ENCODE assay signal across 17 cellular contexts in genomic region chr1:212118167-212118871, GRCh38.
DNase-seq lines count a peak whose midpoint lies in the region; ATAC-seq, FAIRE-seq and TF ChIP-seq lines count a peak whose summit lies in the region.
"Had no signal": no experiment of that assay in that cellular context is flagged by ENCODE, and none has a peak within 500 bp of the region (broad histone marks: within the 10 kb centered on the region; RNA-seq: fewer than 3 reads in every experiment).

No MANE protein-coding gene starts in this region.

- H3K36me3 Mint-ChIP-seq in T-helper 17 cell (ENCODE audit: low read depth) = peaks cover 3% of the 10 kb centered on the region
- H3K36me3 Mint-ChIP-seq: stimulated activated memory B cell treated with anti-CD40 and anti-IgM and Interleukin-4, amounts not matched to agents 10 μg/mL and 1 μg/mL and 100 μg/mL, for 72 hours had no signal

- CTCF ChIA-PET in HEK293 (lab: Yijun Ruan, JAX) = no interaction called here

- H3K4me1 Mint-ChIP-seq in T-helper 17 cell = peaks cover 8% of the 10 kb centered on the region
- H3K4me1 Mint-ChIP-seq: CD14-positive monocyte had no signal

- intact Hi-C loops in pancreas (cut with DNase I) = no loop called here

- no peaks in the 10 kb centered on the region for H3K4me1 ChIP-seq in HEK293 (ENCODE audit: control insufficient read depth, insufficient read depth, low read length)
- H3K4me1 ChIP-seq in pancreas = no peaks in the 10 kb centered on the region
- H3K4me1 ChIP-seq: vagina had no signal

- peak overlapping the region; percentile 66 for H3K27ac Mint-ChIP-seq in T-helper 17 cell
- H3K27ac Mint-ChIP-seq: stimulated activated memory B cell treated with anti-CD40 and anti-IgM and Interleukin-4, amounts not matched to agents 10 μg/mL and 1 μg/mL and 100 μg/mL, for 72 hours had no signal

- no peaks in the 10 kb centered on the region for H3K27me3 ChIP-seq in pancreas
- H3K27me3 ChIP-seq: vagina had no signal

- DNase-seq in T-helper 17 cell (no peak), fibroblast of pulmonary artery (ENCODE audit: low read depth) (peak; percentile 50), pancreas (peak in 1 of 6 donors; percentile 7), COLO668 (lab: John Stamatoyannopoulos, UW; ENCODE audit: unreplicated experiment) (no peak), GM12892 (ENCODE audit: insufficient read length) (no peak)
- DNase-seq: activated T-cell treated with anti-CD3 and anti-CD28 coated beads, Interleukin-2, amount 50 U/mL, for 1 hour; effector CD8-positive, alpha-beta T cell; GOT3; islet precursor cell; NCI-H1436; stimulated activated CD4-positive, alpha-beta T cell treated with anti-CD3 and anti-CD28 coated beads, Interleukin-4, amount 100 ng/mL, for 24 hours had no signal

- WGBS in pancreas, 2 donors = 51 to 64% methylated on average over 7 of the region's 7 CpGs

- H3K27ac ChIP-seq in HEK293 (ENCODE audit: extremely low read depth, low read depth, low read length) (no peak overlapping the region), pancreas (no peak overlapping the region)
- H3K27ac ChIP-seq: vagina had no signal

- H3K27me3 Mint-ChIP-seq in T-helper 17 cell = no peaks in the 10 kb centered on the region
- H3K27me3 Mint-ChIP-seq: stimulated activated memory B cell treated with anti-CD40 and anti-IgM and Interleukin-4, amounts not matched to agents 10 μg/mL and 1 μg/mL and 100 μg/mL, for 72 hours had no signal

- FAIRE-seq in pancreas (lab: Jason Lieb, UNC) = no peak
- FAIRE-seq in GM12892 (lab: Jason Lieb, UNC) = no peak
- FAIRE-seq: frontal cortex had no signal

- no peak for ATAC-seq in T-helper 17 cell
- peak in 3 of 4 donors; percentile 40 to 57 (median 56) for ATAC-seq in pancreas
- no peak for ATAC-seq in GM18909 (IDR thresholded peaks at IDR 0.05; ENCODE audit: poor library complexity, unreplicated experiment)

- H3K36me3 ChIP-seq in HEK293 (ENCODE audit: control insufficient read depth in 2 of 2, insufficient read depth in 1 of 2, low read length in 2 of 2) (no peaks in the 10 kb centered on the region), pancreas (no peaks in the 10 kb centered on the region)
- H3K36me3 ChIP-seq: vagina had no signal

- TF ChIP-seq CTCF in HEK293 (tag by site-specific recombination; IDR thresholded peaks at IDR 0.05) (no peak), fibroblast of pulmonary artery (IDR thresholded peaks at IDR 0.05; ENCODE audit: low read length, missing control alignments) (no peak), pancreas (IDR thresholded peaks at IDR 0.05) (no peak)

- no peak for TF ChIP-seq POLR2A in GM12892 (IDR thresholded peaks at IDR 0.05; ENCODE audit: low read depth, low read length)

- H3K9me3 ChIP-seq in HEK293 (ENCODE audit: control insufficient read depth, insufficient read depth, low read depth, low read length) = no peaks in the 10 kb centered on the region
- no peaks in the 10 kb centered on the region for H3K9me3 ChIP-seq in T-helper 17 cell (ENCODE audit: control insufficient read depth, low read length, poor library complexity, severe bottlenecking)
- H3K9me3 ChIP-seq in pancreas = no peaks in the 10 kb centered on the region
- H3K9me3 ChIP-seq: vagina had no signal

- POLR2A ChIA-PET in HEK293 (lab: Yijun Ruan, JAX) = interaction anchor here (0.6 kb wide), 1 partner anchor 18 kb away, joined by 4 read pairs; no protein-coding TSS in a partner anchor

- no peak overlapping the region for H3K4me3 Mint-ChIP-seq in T-helper 17 cell
- H3K4me3 Mint-ChIP-seq: CD14-positive monocyte; stimulated activated memory B cell treated with anti-CD40 and anti-IgM and Interleukin-4, amounts not matched to agents 10 μg/mL and 1 μg/mL and 100 μg/mL, for 72 hours had no signal

- H3K4me3 ChIP-seq in HEK293 (ENCODE audit: low read depth, low read length) (no peak overlapping the region), fibroblast of pulmonary artery (replicated peaks; ENCODE audit: low read depth, low read length) (no peak overlapping the region), pancreas (no peak overlapping the region)
- H3K4me3 ChIP-seq: vagina had no signal

TF ChIP-seq in HEK293, 187 proteins besides CTCF, POLR2A, EP300 and RAD21 (continues in another document):
- TF ChIP-seq IKZF3 (tag by site-specific recombination; IDR thresholded peaks at IDR 0.05) (0 out of 2 replicates have a peak, but pooled peaks have one; percentile 43), ZNF19 (tag by site-specific recombination; IDR thresholded peaks at IDR 0.05; ENCODE audit: low read depth) (no peak), ZNF366 (tag by site-specific recombination; conservative IDR thresholded peaks at IDR 0.05) (0 out of 2 replicates have a peak, but pooled peaks have one; percentile 25), ZBTB20 (tag by site-specific recombination; IDR thresholded peaks at IDR 0.05) (0 out of 2 replicates have a peak, but pooled peaks have one; percentile 20), PRDM10 (tag by site-specific recombination; IDR thresholded peaks at IDR 0.05) (0 out of 2 replicates have a peak, but pooled peaks have one; percentile 10), ZNF600 (tag by site-specific recombination; IDR thresholded peaks at IDR 0.05) (peak; percentile 54), ZNF423 (tag by site-specific recombination; IDR thresholded peaks at IDR 0.05) (0 out of 2 replicates have a peak, but pooled peaks have one; percentile 41), ZBTB17 (tag by site-specific recombination; IDR thresholded peaks at IDR 0.05) (peak; percentile 41), ZNF341 (tag by site-specific recombination; IDR thresholded peaks at IDR 0.05; ENCODE audit: low read depth) (no peak), ZNF692 (tag by site-specific recombination; IDR thresholded peaks at IDR 0.05) (peak; percentile 29; the same call in 1 of the 2 replicates), ZNF24 (tag by site-specific recombination; IDR thresholded peaks at IDR 0.05) (no peak), ZNF146 (tag by site-specific recombination; IDR thresholded peaks at IDR 0.05) (no peak), PRDM4 (tag by site-specific recombination; IDR thresholded peaks at IDR 0.05) (peak; percentile 95), GFI1B (tag by site-specific recombination; IDR thresholded peaks at IDR 0.05) (peak; percentile 86), FEZF1 (tag by site-specific recombination; IDR thresholded peaks at IDR 0.05) (0 out of 2 replicates have a peak, but pooled peaks have one; percentile 7), ZBTB48 (tag by site-specific recombination; IDR thresholded peaks at IDR 0.05) (0 out of 2 replicates have a peak, but pooled peaks have one; percentile 32), ZFP37 (tag by site-specific recombination; IDR thresholded peaks at IDR 0.05) (no peak)

Comparison
In these comparisons a context has a peak if more than half of its experiments do, and no peak if none do; other contexts are left out.
1. ATAC-seq: peak in pancreas (3 of 4); none in T-helper 17 cell (single experiment) and GM18909 (single experiment).